8 cellular contexts compared by ENCODE assay signal in the genomic region with DNA sequence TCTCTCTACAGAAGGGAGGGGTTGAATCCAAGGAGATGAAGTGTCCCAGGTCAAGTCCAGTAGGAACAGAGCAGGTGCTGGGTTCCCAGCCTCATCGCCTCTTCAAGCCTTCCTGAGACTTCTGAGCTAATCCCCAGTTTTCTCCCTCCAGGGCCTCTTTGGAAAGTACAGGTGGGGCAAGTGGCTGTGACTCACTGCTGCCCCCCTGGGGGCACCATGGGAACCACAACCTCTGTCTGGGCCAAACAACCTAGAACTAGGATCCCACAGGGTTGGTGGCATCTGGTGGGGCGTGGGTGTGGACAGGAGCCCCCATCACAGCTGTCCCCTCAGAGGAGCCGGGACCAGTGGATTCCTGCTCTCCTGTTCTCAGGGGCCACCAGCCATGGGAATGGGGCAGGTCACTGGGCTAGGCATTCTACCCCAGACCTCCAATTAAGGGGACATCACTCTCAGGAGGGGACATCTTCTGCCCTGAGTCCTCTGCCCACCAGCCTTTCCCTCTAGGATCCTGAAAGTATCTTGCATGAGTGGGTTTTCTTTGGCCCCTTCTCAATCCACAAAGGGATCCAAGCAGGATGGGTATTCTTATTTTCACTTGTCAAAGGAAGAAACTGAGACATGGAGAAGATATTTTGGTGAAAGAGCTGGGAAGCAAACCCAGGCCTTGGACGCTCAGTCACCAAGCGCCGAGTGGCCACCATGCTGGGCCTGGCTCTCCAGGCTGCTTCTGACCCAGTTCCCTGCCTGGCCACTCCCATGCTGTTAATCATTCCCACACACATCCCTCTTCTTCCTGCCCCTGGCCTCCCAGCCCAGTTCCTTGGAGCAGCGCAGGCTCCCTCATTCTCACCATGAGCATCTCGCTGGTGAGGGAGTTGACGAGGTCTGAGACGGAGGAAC. TPM values are rescaled to one million over a fixed set of nuclear protein-coding genes. Genes with fewer than 3 reads are reported as not detected.
A peak's percentile ranks its signal among the peaks of the same experiment; 100 is the strongest.
DNase-seq lines count a peak whose midpoint lies in the region; ATAC-seq, FAIRE-seq and TF ChIP-seq lines count a peak whose summit lies in the region.

No MANE protein-coding gene starts in this region.

- peak; percentile 95 for DNase-seq in DMS53 (lab: John Stamatoyannopoulos, UW)
- DNase-seq in HPDE6-E6E7 (ENCODE audit: extremely low spot score): peak; percentile 65
- DNase-seq in RCC 7860 (ENCODE audit: low spot score): peak; percentile 5
- DNase-seq in activated naive CD4-positive, alpha-beta T cell treated with anti-CD3 and anti-CD28 coated beads, Interleukin-2, amount 50 U/mL, for 16 hours: peak; percentile 44
- no peak for DNase-seq in kidney epithelial cell (ENCODE audit: low read depth)
- DNase-seq in stimulated activated CD8-positive, alpha-beta memory T cell treated with anti-CD3 and anti-CD28 coated beads, Interleukin-2, amount 100 ng/mL, for 48 hours (ENCODE audit: low read depth in 2 of 2): peak; percentile 30 to 36
- no peak for DNase-seq in NCI-H446 treated with DMSO at 0.1 percent for 48 hours (lab: John Stamatoyannopoulos, UW)

- no peak for ATAC-seq in GM19467 (IDR thresholded peaks at IDR 0.05; ENCODE audit: unreplicated experiment)

- FAIRE-seq in RCC 7860 (lab: Jason Lieb, UNC): no peak

- TF ChIP-seq CTCF in kidney epithelial cell (IDR thresholded peaks at IDR 0.05; ENCODE audit: insufficient read depth, low read length, poor library complexity, severe bottlenecking): peak; percentile 84

- H3K4me3 ChIP-seq in kidney epithelial cell (ENCODE audit: low read depth, low read length): no peak overlapping the region

- peaks cover 71% of the 10 kb centered on the region for H3K27me3 ChIP-seq in kidney epithelial cell (ENCODE audit: control insufficient read depth, insufficient read depth, low read length)

- no peaks in the 10 kb centered on the region for H3K36me3 ChIP-seq in kidney epithelial cell (ENCODE audit: control insufficient read depth, insufficient read depth, low read length)

RNA-seq across cellular contexts. Expression of gene LRRC10B, which starts 23.8 kb away (rescaled TPM):
- 0.25 TPM in 1 of 2 replicates, not detected in the other for total RNA-seq in kidney epithelial cell

RNA-seq across cellular contexts. Expression of gene SYT7, which starts 48.5 kb away (rescaled TPM):
- total RNA-seq in kidney epithelial cell: 12.7 and 15.9 TPM in 2 replicates

Comparison
In these comparisons a context has a peak if more than half of its experiments do, and no peak if none do; other contexts are left out.
1. DNase-seq: peak in DMS53 (single experiment), HPDE6-E6E7 (single experiment), RCC 7860 (single experiment), activated naive CD4-positive, alpha-beta T cell treated with anti-CD3 and anti-CD28 coated beads, Interleukin-2, amount 50 U/mL, for 16 hours (single experiment) and stimulated activated CD8-positive, alpha-beta memory T cell treated with anti-CD3 and anti-CD28 coated beads, Interleukin-2, amount 100 ng/mL, for 48 hours (2 of 2); none in kidney epithelial cell (single experiment) and NCI-H446 treated with DMSO at 0.1 percent for 48 hours (single experiment).